Comparison of ENCODE assay signal across 8 cellular contexts in the genomic region with DNA sequence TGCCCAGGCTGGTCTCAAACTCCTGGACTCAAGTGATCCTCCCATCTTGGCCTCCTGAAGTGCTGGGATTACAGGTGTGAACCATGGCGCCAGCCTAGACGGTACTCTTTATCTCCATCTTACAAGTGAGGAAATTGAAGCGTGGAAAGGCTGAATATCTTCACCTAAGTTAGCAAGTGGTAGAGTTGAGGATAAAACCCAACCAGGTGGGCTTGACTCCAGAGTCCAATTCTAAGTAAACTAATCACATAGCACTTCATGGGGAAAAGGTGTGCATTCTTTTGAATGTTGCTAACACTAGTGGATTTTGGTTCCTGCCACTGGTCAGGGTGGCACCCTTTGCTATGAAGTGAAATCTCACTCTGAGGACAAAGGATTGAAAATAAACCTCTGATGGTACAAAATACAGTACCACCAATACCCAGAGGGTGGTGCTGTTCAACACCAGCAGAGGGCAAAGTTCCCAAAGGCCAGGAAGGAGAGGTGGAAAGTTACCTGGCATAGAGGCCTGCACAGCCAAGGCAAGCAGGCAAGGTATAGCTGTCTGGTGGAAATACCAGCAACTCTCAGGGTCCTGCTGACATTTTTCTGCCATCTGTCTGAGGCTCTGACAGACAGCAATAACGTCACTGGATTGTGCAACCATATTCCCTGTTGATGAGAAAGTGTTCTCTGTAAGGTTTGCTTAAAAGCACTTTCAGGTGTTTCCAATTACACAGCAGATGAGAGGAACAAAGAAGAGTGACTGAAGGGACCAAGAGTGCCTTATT. TPM values are rescaled to one million over a fixed set of nuclear protein-coding genes. Genes with fewer than 3 reads are reported as not detected.
DNase-seq lines count a peak whose midpoint lies in the region; ATAC-seq and TF ChIP-seq lines count a peak whose summit lies in the region.

No MANE protein-coding gene starts in this region.

- no peaks in the 10 kb centered on the region for H3K27me3 Mint-ChIP-seq in CD8-positive, alpha-beta T cell (ENCODE audit: low read depth)
- no peaks in the 10 kb centered on the region for H3K27me3 Mint-ChIP-seq in activated naive CD4-positive, alpha-beta T cell treated with anti-CD3 and anti-CD28 coated beads, Interleukin-2, amount 10 ng/mL, durations not matched to agents 7 days and 5 days

- no peak overlapping the region for H3K4me3 ChIP-seq in CD8-positive, alpha-beta T cell (ENCODE audit: low read depth, low read length)
- no peak overlapping the region for H3K4me3 ChIP-seq in GM23248
- no peak overlapping the region for H3K4me3 ChIP-seq in cardiac muscle cell

- in situ Hi-C loops in GM23248 (cut with MboI) = no loop called here

- no peaks in the 10 kb centered on the region for H3K9me2 ChIP-seq in GM23248 (ENCODE audit: insufficient read depth)

- TF ChIP-seq CTCF in CD8-positive, alpha-beta T cell (IDR thresholded peaks at IDR 0.05) = peak; percentile 83
- TF ChIP-seq CTCF in cardiac muscle cell (IDR thresholded peaks at IDR 0.05; ENCODE audit: low read depth, low read length) = peak; percentile 84

- CTCF ChIA-PET in CD8-positive, alpha-beta T cell (lab: Charles Lee) = interaction anchor here (1.0 to 9.5 kb wide), 11 partner anchors 11 to 149 kb away, joined by 3 to 109 read pairs (median 5); no protein-coding TSS in a partner anchor
- CTCF ChIA-PET in activated naive CD4-positive, alpha-beta T cell treated with anti-CD3 and anti-CD28 coated beads, Interleukin-2, amount 10 ng/mL, durations not matched to agents 7 days and 5 days (lab: Charles Lee) = interaction anchor here (0.9 to 6.3 kb wide), 17 partner anchors 9 to 151 kb away, joined by 3 to 73 read pairs (median 3); partner anchors contain the start of gene RRP12

- 77 to 78% methylated on average over 4 of the region's 4 CpGs for WGBS in GM23248 (ENCODE audit: low coverage in 1 of 2, low lambda C conversion rate in 2 of 2, missing lambda C conversion rate in 2 of 2), 2 experiments

- peak overlapping the region; percentile 45 for H3K27ac Mint-ChIP-seq in CD8-positive, alpha-beta T cell
- H3K27ac Mint-ChIP-seq in activated naive CD4-positive, alpha-beta T cell treated with anti-CD3 and anti-CD28 coated beads, Interleukin-2, amount 10 ng/mL, durations not matched to agents 7 days and 5 days = peak overlapping the region; percentile 34

- no peaks in the 10 kb centered on the region for H3K4me1 Mint-ChIP-seq in CD8-positive, alpha-beta T cell (ENCODE audit: low read depth)
- H3K4me1 Mint-ChIP-seq in activated naive CD4-positive, alpha-beta T cell treated with anti-CD3 and anti-CD28 coated beads, Interleukin-2, amount 10 ng/mL, durations not matched to agents 7 days and 5 days = no peaks in the 10 kb centered on the region

- peaks cover 89% of the 10 kb centered on the region for H3K36me3 Mint-ChIP-seq in CD8-positive, alpha-beta T cell
- H3K36me3 Mint-ChIP-seq in activated naive CD4-positive, alpha-beta T cell treated with anti-CD3 and anti-CD28 coated beads, Interleukin-2, amount 10 ng/mL, durations not matched to agents 7 days and 5 days = peaks cover 52% of the 10 kb centered on the region

- no peaks in the 10 kb centered on the region for H3K9me3 Mint-ChIP-seq in CD8-positive, alpha-beta T cell
- no peaks in the 10 kb centered on the region for H3K9me3 Mint-ChIP-seq in activated naive CD4-positive, alpha-beta T cell treated with anti-CD3 and anti-CD28 coated beads, Interleukin-2, amount 10 ng/mL, durations not matched to agents 7 days and 5 days

- peaks cover 67% of the 10 kb centered on the region for H3K36me3 ChIP-seq in CD8-positive, alpha-beta T cell (ENCODE audit: insufficient read depth, low read length)
- H3K36me3 ChIP-seq in GM23248 (ENCODE audit: low read depth) (peaks cover 57% of the 10 kb centered on the region; the same call in 1 of the 2 replicates), cardiac muscle cell (peaks cover 66% of the 10 kb centered on the region)

- DNase-seq in CD8-positive, alpha-beta T cell = peak in 4 of 7 experiments; percentile 7 to 40 (median 32)
- DNase-seq in GM23248 = peak; percentile 79
- peak; percentile 6 for DNase-seq in NCI-H526 treated with DMSO at 0.1 percent for 48 hours (lab: John Stamatoyannopoulos, UW)
- DNase-seq in activated naive CD4-positive, alpha-beta T cell treated with anti-CD3 and anti-CD28 coated beads, Interleukin-2, amount 10 ng/mL, durations not matched to agents 7 days and 5 days = peak; percentile 41
- peak; percentile 59 to 62 for DNase-seq in cardiac muscle cell (ENCODE audit: low read depth in 1 of 2, low spot score in 1 of 2)
- DNase-seq in pons (ENCODE audit: low spot score) = peak; percentile 64

- H4K20me1 ChIP-seq in GM23248 (ENCODE audit: insufficient read depth) = 0 out of 2 replicates have a peak, but pooled peaks cover 4% of the 10 kb centered on the region

- no peak overlapping the region for H3K4me2 ChIP-seq in GM23248 (ENCODE audit: unreplicated experiment)

- intact Hi-C loops in CD8-positive, alpha-beta T cell (cut with DNase I, micrococcal nuclease) = loop anchor here (1.0 to 5.0 kb wide), 3 partner anchors 17 to 90 kb away; partner anchors contain the start of genes EXOSC1 (in 1 of the 2), MMS19 (in 1 of the 2), UBTD1 (in 1 of the 2) and ZDHHC16 (in 1 of the 2)

- H3K9ac ChIP-seq in GM23248 = no peak overlapping the region

- POLR2A ChIA-PET in CD8-positive, alpha-beta T cell (lab: Charles Lee) = no interaction called here

- peaks cover 3% of the 10 kb centered on the region for H3K79me2 ChIP-seq in GM23248 (ENCODE audit: insufficient read depth)

- H3K27me3 ChIP-seq in CD8-positive, alpha-beta T cell (ENCODE audit: insufficient read depth, low read length) = no peaks in the 10 kb centered on the region
- H3K27me3 ChIP-seq in GM23248 (replicated peaks; ENCODE audit: insufficient read depth) (no peaks in the 10 kb centered on the region), cardiac muscle cell (no peaks in the 10 kb centered on the region)

- H3K4me1 ChIP-seq in CD8-positive, alpha-beta T cell (ENCODE audit: insufficient read depth, low read length) = no peaks in the 10 kb centered on the region
- H3K4me1 ChIP-seq in GM23248 (ENCODE audit: insufficient read depth) (peaks cover 8% of the 10 kb centered on the region; the same call in 1 of the 2 replicates), cardiac muscle cell (ENCODE audit: low read depth) (no peaks in the 10 kb centered on the region)

- no peak overlapping the region for H2AFZ ChIP-seq in GM23248

- peak; percentile 91 for ATAC-seq in CD8-positive, alpha-beta T cell
- ATAC-seq in HG03175 (IDR thresholded peaks at IDR 0.05; ENCODE audit: unreplicated experiment) = no peak
- no peak for ATAC-seq in HG02678 (IDR thresholded peaks at IDR 0.05; ENCODE audit: unreplicated experiment)

- no peaks in the 10 kb centered on the region for H3K9me3 ChIP-seq in CD8-positive, alpha-beta T cell (ENCODE audit: low read length)
- H3K9me3 ChIP-seq in GM23248 (ENCODE audit: low read depth) (no peaks in the 10 kb centered on the region), cardiac muscle cell (ENCODE audit: low read depth) (no peaks in the 10 kb centered on the region)

- H3K27ac ChIP-seq in CD8-positive, alpha-beta T cell (ENCODE audit: low read depth, low read length) = no peak overlapping the region
- peak overlapping the region; percentile 52 for H3K27ac ChIP-seq in GM23248
- peak overlapping the region; percentile 51 for H3K27ac ChIP-seq in cardiac muscle cell

- peaks cover 83% of the 10 kb centered on the region for H3F3A ChIP-seq in GM23248 (ENCODE audit: insufficient read depth)

- H3K4me3 Mint-ChIP-seq in CD8-positive, alpha-beta T cell = no peak overlapping the region
- H3K4me3 Mint-ChIP-seq in activated naive CD4-positive, alpha-beta T cell treated with anti-CD3 and anti-CD28 coated beads, Interleukin-2, amount 10 ng/mL, durations not matched to agents 7 days and 5 days = no peak overlapping the region

RNA-seq across cellular contexts. Expression of gene ZDHHC16, which starts 17.6 kb away (rescaled TPM):
- total RNA-seq in CD8-positive, alpha-beta T cell = 1 to 10 TPM; 4.7 to 6.2 TPM
- 64.1 and 69.1 TPM in 2 replicates for total RNA-seq in GM23248 (2014; rRNA removed; shearing (Covaris generic))
- polyA plus RNA-seq in GM23248 (2016; fragmentation: Nextera tagmentation; extraction: Ambion mirVana) (68.2 and 70.1 TPM in 2 replicates), cardiac muscle cell (58.4 and 85.5 TPM in 2 replicates)
- 30.8 and 43.2 TPM in 2 replicates for total RNA-seq in cardiac muscle cell

RNA-seq across cellular contexts. Expression of gene EXOSC1, which starts 17.7 kb away (rescaled TPM):
- 10 to 100 TPM; 30.2 to 30.4 TPM for total RNA-seq in CD8-positive, alpha-beta T cell
- 22.1 and 46.8 TPM in 2 replicates for total RNA-seq in GM23248 (2014; rRNA removed; shearing (Covaris generic))
- polyA plus RNA-seq in GM23248 (2016; fragmentation: Nextera tagmentation; extraction: Ambion mirVana) = 54.7 and 56.6 TPM in 2 replicates
- total RNA-seq in cardiac muscle cell = 33.6 and 38.3 TPM in 2 replicates
- 56.5 and 75.0 TPM in 2 replicates for polyA plus RNA-seq in cardiac muscle cell

RNA-seq across cellular contexts. Expression of gene MMS19, which starts 34.7 kb away (rescaled TPM):
- 10 to 100 TPM; 48.4 to 49.5 TPM for total RNA-seq in CD8-positive, alpha-beta T cell
- total RNA-seq in GM23248 (2014; rRNA removed; shearing (Covaris generic)) = 89.7 and 116 TPM in 2 replicates
- polyA plus RNA-seq in GM23248 (2016; fragmentation: Nextera tagmentation; extraction: Ambion mirVana) = 40.0 and 40.6 TPM in 2 replicates
- total RNA-seq in cardiac muscle cell = 94.0 and 124 TPM in 2 replicates
- polyA plus RNA-seq in cardiac muscle cell = 72.5 and 85.6 TPM in 2 replicates

RNA-seq across cellular contexts. Expression of gene UBTD1, which starts 35.2 kb away (rescaled TPM):
- 1 to 10 TPM in 1 of 2 experiments, under 1 TPM in 1; 0.58 to 1.1 TPM for total RNA-seq in CD8-positive, alpha-beta T cell
- 16.2 and 20.8 TPM in 2 replicates for total RNA-seq in GM23248 (2014; rRNA removed; shearing (Covaris generic))
- polyA plus RNA-seq in GM23248 (2016; fragmentation: Nextera tagmentation; extraction: Ambion mirVana) = 27.2 and 29.8 TPM in 2 replicates
- 9.5 and 13.5 TPM in 2 replicates for total RNA-seq in cardiac muscle cell
- polyA plus RNA-seq in cardiac muscle cell = 13.1 and 15.8 TPM in 2 replicates

RNA-seq across cellular contexts. Expression of gene PGAM1, which starts 37.6 kb away (rescaled TPM):
- total RNA-seq in CD8-positive, alpha-beta T cell = 10 to 100 TPM; 56.7 to 56.8 TPM
- total RNA-seq in GM23248 (2014; rRNA removed; shearing (Covaris generic)) = 1,144 and 1,237 TPM in 2 replicates
- polyA plus RNA-seq in GM23248 (2016; fragmentation: Nextera tagmentation; extraction: Ambion mirVana) (879 and 921 TPM in 2 replicates), cardiac muscle cell (1,322 and 1,889 TPM in 2 replicates)
- 912 and 1,364 TPM in 2 replicates for total RNA-seq in cardiac muscle cell

Comparison
In these comparisons a context has a peak if more than half of its experiments do, and no peak if none do; other contexts are left out.
1. DNase-seq: peak in every context shown above with its lines; median percentile 79 in GM23248; 64 in pons; 60 in cardiac muscle cell; 41 in activated naive CD4-positive, alpha-beta T cell treated with anti-CD3 and anti-CD28 coated beads, Interleukin-2, amount 10 ng/mL, durations not matched to agents 7 days and 5 days; 32 in CD8-positive, alpha-beta T cell; 6 in NCI-H526 treated with DMSO at 0.1 percent for 48 hours.